ENCODE assay signal across 29 cellular contexts in the genomic region with DNA sequence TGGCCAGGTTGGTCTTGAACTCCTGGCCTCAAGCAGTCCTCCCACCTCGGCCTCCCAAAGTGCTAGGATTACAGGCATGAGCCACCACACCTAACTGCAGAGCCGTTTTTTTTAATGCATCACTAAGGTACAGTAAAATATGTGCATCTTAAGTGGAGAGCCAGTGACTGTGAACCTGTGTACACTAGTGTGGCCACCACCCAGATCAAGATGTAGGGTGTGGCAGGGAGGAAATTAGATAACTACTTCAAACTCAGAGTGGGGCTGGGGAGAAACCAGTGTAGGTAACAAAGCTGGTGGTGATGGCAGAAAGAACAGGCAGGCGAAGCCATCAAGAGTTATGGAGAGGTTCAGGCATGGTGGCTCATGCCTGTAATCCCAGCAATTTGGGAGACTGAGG.
"Had no signal": no experiment of that assay in that cellular context is flagged by ENCODE, and none has a peak within 500 bp of the region (broad histone marks: within the 10 kb centered on the region; RNA-seq: fewer than 3 reads in every experiment).

No MANE protein-coding gene starts in this region.

- H3K4me3 ChIP-seq: adrenal gland, body of pancreas, esophagus muscularis mucosa, gastroesophageal sphincter, heart right ventricle had no signal

- H3K9me3 ChIP-seq: adrenal gland, body of pancreas, esophagus muscularis mucosa, gastroesophageal sphincter, heart right ventricle had no signal

- FAIRE-seq: colon had no signal

- H3K4me3 Mint-ChIP-seq: activated B cell treated with CpG ODN at 0.5 μM for 24 hours; activated CD4-positive, alpha-beta memory T cell treated with anti-CD3 and anti-CD28 coated beads, Interleukin-2, amount 10 ng/mL, durations not matched to agents 7 days and 5 days; activated CD4-positive, alpha-beta T cell treated with anti-CD3 and anti-CD28 coated beads, Interleukin-2, amount 10 ng/mL, durations not matched to agents 24 days and 14 days; activated naive CD4-positive, alpha-beta T cell treated with anti-CD3 and anti-CD28 coated beads, Interleukin-2, amount 50 U/mL, for 24 hours; activated naive CD8-positive, alpha-beta T cell treated with anti-CD3 and anti-CD28 coated beads for 36 hours; activated naive CD8-positive, alpha-beta T cell treated with anti-CD3 and anti-CD28 coated beads, Interleukin-2, amount 50 U/mL, for 24 hours; activated T-cell treated with anti-CD3 and anti-CD28 coated beads, Interleukin-2, amount 50 U/mL, for 24 hours; activated T-cell treated with anti-CD3 and anti-CD28 coated beads, Interleukin-2, amount 50 U/mL, for 72 hours; effector memory CD8-positive, alpha-beta T cell had no signal

- DNase-seq: activated B cell treated with CpG ODN at 0.5 μM for 24 hours; activated CD4-positive, alpha-beta memory T cell treated with anti-CD3 and anti-CD28 coated beads, Interleukin-2, amount 10 ng/mL, durations not matched to agents 7 days and 5 days; activated CD4-positive, alpha-beta T cell treated with anti-CD3 and anti-CD28 coated beads, Interleukin-2, amount 10 ng/mL, durations not matched to agents 24 days and 14 days; activated CD4-positive, alpha-beta T cell treated with anti-CD3 and anti-CD28 coated beads, Interleukin-2, amount 50 U/mL, for 4 hours; activated CD8-positive, alpha-beta memory T cell treated with anti-CD3 and anti-CD28 coated beads, Interleukin-2, amount 50 U/mL, for 48 hours; activated gamma-delta T cell; activated naive CD4-positive, alpha-beta T cell; activated naive CD8-positive, alpha-beta T cell treated with anti-CD3 and anti-CD28 coated beads for 36 hours; activated naive CD8-positive, alpha-beta T cell treated with anti-CD3 and anti-CD28 coated beads, Interleukin-2, amount 50 U/mL, for 24 hours; activated T-cell treated with anti-CD3 and anti-CD28 coated beads for 4 hours; activated T-cell treated with anti-CD3 and anti-CD28 coated beads, Interleukin-2, amount 50 U/mL, for 24 hours; activated T-cell treated with anti-CD3 and anti-CD28 coated beads, Interleukin-2, amount 50 U/mL, for 72 hours; amygdala; body of pancreas; caudate nucleus; cortex of kidney; dermis blood vessel endothelial cell; effector CD4-positive, alpha-beta T cell; effector memory CD8-positive, alpha-beta T cell; foreskin melanocyte; heart right ventricle; T1000; WERI-Rb-1 had no signal

- H3K27ac ChIP-seq: adrenal gland, body of pancreas, esophagus muscularis mucosa, gastroesophageal sphincter, heart right ventricle, WERI-Rb-1 had no signal

- H3K4me1 Mint-ChIP-seq: activated B cell treated with CpG ODN at 0.5 μM for 24 hours; activated naive CD4-positive, alpha-beta T cell treated with anti-CD3 and anti-CD28 coated beads, Interleukin-2, amount 50 U/mL, for 24 hours; activated naive CD8-positive, alpha-beta T cell treated with anti-CD3 and anti-CD28 coated beads for 36 hours; activated naive CD8-positive, alpha-beta T cell treated with anti-CD3 and anti-CD28 coated beads, Interleukin-2, amount 50 U/mL, for 24 hours had no signal

- H3K27me3 Mint-ChIP-seq: activated B cell treated with CpG ODN at 0.5 μM for 24 hours; activated CD4-positive, alpha-beta memory T cell treated with anti-CD3 and anti-CD28 coated beads, Interleukin-2, amount 10 ng/mL, durations not matched to agents 7 days and 5 days; activated CD4-positive, alpha-beta T cell treated with anti-CD3 and anti-CD28 coated beads, Interleukin-2, amount 10 ng/mL, durations not matched to agents 24 days and 14 days; activated naive CD4-positive, alpha-beta T cell treated with anti-CD3 and anti-CD28 coated beads, Interleukin-2, amount 50 U/mL, for 24 hours; activated naive CD8-positive, alpha-beta T cell treated with anti-CD3 and anti-CD28 coated beads for 36 hours; activated naive CD8-positive, alpha-beta T cell treated with anti-CD3 and anti-CD28 coated beads, Interleukin-2, amount 50 U/mL, for 24 hours; activated T-cell treated with anti-CD3 and anti-CD28 coated beads, Interleukin-2, amount 50 U/mL, for 24 hours; effector memory CD8-positive, alpha-beta T cell had no signal

- H3K27me3 ChIP-seq: adrenal gland, body of pancreas, esophagus muscularis mucosa, gastroesophageal sphincter, heart right ventricle had no signal

- H3K4me1 ChIP-seq: body of pancreas had no signal

- ATAC-seq: activated CD4-positive, CD25-positive, alpha-beta regulatory T cell treated with anti-CD3 and anti-CD28 coated beads, Interleukin-2, amount 50 U/mL, for 24 hours; activated naive CD8-positive, alpha-beta T cell treated with anti-CD3 and anti-CD28 coated beads, Interleukin-2, amount 50 U/mL, for 24 hours; activated T-cell treated with anti-CD3 and anti-CD28 coated beads, Interleukin-2, amount 50 U/mL, for 72 hours; body of pancreas; effector memory CD8-positive, alpha-beta T cell; gastroesophageal sphincter; heart right ventricle had no signal

- H3K27ac Mint-ChIP-seq: activated B cell treated with CpG ODN at 0.5 μM for 24 hours; activated CD4-positive, alpha-beta memory T cell treated with anti-CD3 and anti-CD28 coated beads, Interleukin-2, amount 10 ng/mL, durations not matched to agents 7 days and 5 days; activated CD4-positive, alpha-beta T cell treated with anti-CD3 and anti-CD28 coated beads, Interleukin-2, amount 10 ng/mL, durations not matched to agents 24 days and 14 days; activated naive CD4-positive, alpha-beta T cell treated with anti-CD3 and anti-CD28 coated beads, Interleukin-2, amount 50 U/mL, for 24 hours; activated naive CD8-positive, alpha-beta T cell treated with anti-CD3 and anti-CD28 coated beads for 36 hours; activated naive CD8-positive, alpha-beta T cell treated with anti-CD3 and anti-CD28 coated beads, Interleukin-2, amount 50 U/mL, for 24 hours; activated T-cell treated with anti-CD3 and anti-CD28 coated beads, Interleukin-2, amount 50 U/mL, for 24 hours; activated T-cell treated with anti-CD3 and anti-CD28 coated beads, Interleukin-2, amount 50 U/mL, for 72 hours; effector memory CD8-positive, alpha-beta T cell had no signal

- H3K9me3 Mint-ChIP-seq: activated B cell treated with CpG ODN at 0.5 μM for 24 hours; activated CD4-positive, alpha-beta memory T cell treated with anti-CD3 and anti-CD28 coated beads, Interleukin-2, amount 10 ng/mL, durations not matched to agents 7 days and 5 days; activated CD4-positive, alpha-beta T cell treated with anti-CD3 and anti-CD28 coated beads, Interleukin-2, amount 10 ng/mL, durations not matched to agents 24 days and 14 days; activated naive CD4-positive, alpha-beta T cell treated with anti-CD3 and anti-CD28 coated beads, Interleukin-2, amount 50 U/mL, for 24 hours; activated naive CD8-positive, alpha-beta T cell treated with anti-CD3 and anti-CD28 coated beads for 36 hours; activated naive CD8-positive, alpha-beta T cell treated with anti-CD3 and anti-CD28 coated beads, Interleukin-2, amount 50 U/mL, for 24 hours; activated T-cell treated with anti-CD3 and anti-CD28 coated beads, Interleukin-2, amount 50 U/mL, for 24 hours; activated T-cell treated with anti-CD3 and anti-CD28 coated beads, Interleukin-2, amount 50 U/mL, for 72 hours; effector memory CD8-positive, alpha-beta T cell had no signal
